Comparison of ENCODE assay signal across 9 cellular contexts in the genomic region with DNA sequence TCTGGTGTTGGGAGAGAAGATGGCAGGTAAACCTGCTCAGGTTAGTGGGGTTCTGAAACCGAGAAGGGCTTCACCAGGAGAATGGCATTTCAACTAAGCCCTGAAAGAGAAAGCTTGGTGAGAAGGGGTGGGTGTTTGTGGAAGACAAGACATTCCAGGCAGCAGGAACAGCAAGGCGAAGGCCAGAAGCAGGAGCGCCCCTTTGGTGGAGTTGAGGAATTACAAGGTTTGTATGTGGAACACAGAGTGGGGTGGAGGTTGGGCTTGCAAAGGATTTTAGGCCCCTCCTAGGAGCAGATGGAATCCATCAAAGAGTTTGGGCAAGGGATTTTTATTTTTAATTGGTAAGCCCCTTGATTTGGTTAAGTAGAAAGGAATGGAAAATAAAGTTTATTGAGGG. TPM values are rescaled to one million over a fixed set of nuclear protein-coding genes. Genes with fewer than 3 reads are reported as not detected.
DNase-seq lines count a peak whose midpoint lies in the region; ATAC-seq, FAIRE-seq and TF ChIP-seq lines count a peak whose summit lies in the region.
"Had no signal": no experiment of that assay in that cellular context is flagged by ENCODE, and none has a peak within 500 bp of the region (broad histone marks: within the 10 kb centered on the region; RNA-seq: fewer than 3 reads in every experiment).

No MANE protein-coding gene starts in this region.

- H3K27me3 ChIP-seq in SJCRH30, result no peaks in the 10 kb centered on the region

- ATAC-seq in GM19023 (IDR thresholded peaks at IDR 0.05; ENCODE audit: unreplicated experiment) (no peak), GM21528 (IDR thresholded peaks at IDR 0.05; ENCODE audit: low FRiP score, unreplicated experiment) (no peak), HG03520 (IDR thresholded peaks at IDR 0.05; ENCODE audit: unreplicated experiment) (no peak)

- H3K27ac ChIP-seq in SJCRH30, result no peak overlapping the region

- H3K4me3 ChIP-seq in SJCRH30, result no peak overlapping the region

- no peak for DNase-seq in AG09319 (ENCODE audit: extremely low read depth, low read depth)
- peak; percentile 27 for DNase-seq in H54 (ENCODE audit: insufficient read length, low spot score)
- DNase-seq in SJCRH30, result peak; percentile 47 to 56
- DNase-seq in iPS-NIHi7 (ENCODE audit: extremely low spot score), result peak; percentile 89
- DNase-seq in NCI-H2029 treated with DMSO at 0.1 percent for 48 hours (lab: John Stamatoyannopoulos, UW), result no peak

- peak; percentile 38 for FAIRE-seq in H54 (lab: Jason Lieb, UNC)
- FAIRE-seq: colon had no signal

- H3K4me1 ChIP-seq in SJCRH30, result no peaks in the 10 kb centered on the region

- TF ChIP-seq POLR2A in H54 (IDR thresholded peaks at IDR 0.05; ENCODE audit: low read depth, low read length), result no peak

- no peaks in the 10 kb centered on the region for H3K9me3 ChIP-seq in SJCRH30 (replicated peaks)

- H3K36me3 ChIP-seq in SJCRH30, result no peaks in the 10 kb centered on the region

- peak; percentile 36 for TF ChIP-seq CTCF in AG09319 (IDR thresholded peaks at IDR 0.05; ENCODE audit: low read depth, low read length)

RNA-seq across cellular contexts. Expression of a gene that starts 24.8 kb away (rescaled TPM):
- 62.4 and 65.9 TPM in 2 replicates for total RNA-seq in SJCRH30 (2014; rRNA removed; shearing (Covaris generic))

RNA-seq across cellular contexts. Expression of a gene that starts 26.9 kb away (rescaled TPM):
- 3,637 and 3,779 TPM in 2 replicates for total RNA-seq in SJCRH30 (2014; rRNA removed; shearing (Covaris generic))

RNA-seq across cellular contexts. Expression of a gene that starts 59.7 kb away (rescaled TPM):
- 50.2 and 53.1 TPM in 2 replicates for total RNA-seq in SJCRH30 (2014; rRNA removed; shearing (Covaris generic))

Comparison
In these comparisons a context has a peak if more than half of its experiments do, and no peak if none do; other contexts are left out.
1. DNase-seq: peak in H54 (single experiment), SJCRH30 (2 of 2) and iPS-NIHi7 (single experiment); none in AG09319 (single experiment) and NCI-H2029 treated with DMSO at 0.1 percent for 48 hours (single experiment).